In the genomic region with DNA sequence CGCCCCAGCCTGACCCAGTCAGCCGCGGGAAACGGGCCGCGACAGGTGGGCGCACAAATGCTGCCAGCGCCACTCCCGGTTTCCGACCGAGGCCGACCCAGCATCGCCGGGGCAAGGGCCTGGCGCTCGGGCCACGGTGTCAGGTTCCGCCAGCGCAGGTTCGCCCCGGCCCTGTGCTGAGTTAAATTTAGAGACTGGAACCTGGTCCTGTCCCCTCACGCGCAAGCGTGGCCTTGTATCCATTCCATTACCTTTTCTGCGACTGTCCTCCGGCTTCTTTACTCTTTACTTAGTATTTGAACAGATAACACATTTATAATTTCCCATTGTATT, we compare ENCODE assay signal across 6 cellular contexts. TPM values are rescaled to one million over a fixed set of nuclear protein-coding genes. Genes with fewer than 3 reads are reported as not detected.
DNase-seq lines count a peak whose midpoint lies in the region; ATAC-seq lines count a peak whose summit lies in the region.

No MANE protein-coding gene starts in this region.

- H3K4me1 Mint-ChIP-seq in CD4-positive, CD25-positive, alpha-beta regulatory T cell: peaks cover 14 to 38% (median 27%) of the 10 kb centered on the region in 4 donors
- H3K4me1 Mint-ChIP-seq in activated T-cell treated with anti-CD3 and anti-CD28 coated beads, Interleukin-2, amount 50 U/mL, for 4 hours (ENCODE audit: low read depth): peaks cover 28% of the 10 kb centered on the region
- H3K4me1 Mint-ChIP-seq in memory B cell: peaks cover 25% of the 10 kb centered on the region

- peaks cover 7% of the 10 kb centered on the region for H3K36me3 Mint-ChIP-seq in CD4-positive, CD25-positive, alpha-beta regulatory T cell
- no peaks in the 10 kb centered on the region for H3K36me3 Mint-ChIP-seq in activated T-cell treated with anti-CD3 and anti-CD28 coated beads, Interleukin-2, amount 50 U/mL, for 4 hours (ENCODE audit: insufficient read depth)
- no peaks in the 10 kb centered on the region for H3K36me3 Mint-ChIP-seq in memory B cell

- H3K36me3 ChIP-seq in CD4-positive, CD25-positive, alpha-beta regulatory T cell (ENCODE audit: control insufficient read depth, insufficient read depth, low read length): no peaks in the 10 kb centered on the region

- no peak overlapping the region for H3K27ac ChIP-seq in CD4-positive, CD25-positive, alpha-beta regulatory T cell (ENCODE audit: insufficient read depth, low read length, poor library complexity, severe bottlenecking)

- DNase-seq in CD4-positive, CD25-positive, alpha-beta regulatory T cell: peak in 1 of 3 donors; percentile 15
- no peak for DNase-seq in activated T-cell treated with anti-CD3 and anti-CD28 coated beads, Interleukin-2, amount 50 U/mL, for 4 hours
- DNase-seq in memory B cell (ENCODE audit: low spot score in 2 of 2) (no peak), NCI-H82 treated with DMSO at 0.1 percent for 48 hours (lab: John Stamatoyannopoulos, UW; ENCODE audit: unreplicated experiment) (no peak)
- DNase-seq in central memory CD4-positive, alpha-beta T cell: no peak

- no peaks in the 10 kb centered on the region for H3K9me3 ChIP-seq in CD4-positive, CD25-positive, alpha-beta regulatory T cell (ENCODE audit: control insufficient read depth in 2 of 2, low read length in 2 of 2)

- H3K9me3 Mint-ChIP-seq in CD4-positive, CD25-positive, alpha-beta regulatory T cell: peaks cover 0 to 9% (median 3%) of the 10 kb centered on the region in 7 donors
- H3K9me3 Mint-ChIP-seq in activated T-cell treated with anti-CD3 and anti-CD28 coated beads, Interleukin-2, amount 50 U/mL, for 4 hours: peaks cover 5% of the 10 kb centered on the region
- peaks cover 4% of the 10 kb centered on the region for H3K9me3 Mint-ChIP-seq in memory B cell

- peak overlapping the region; percentile 81 for H3K4me3 ChIP-seq in CD4-positive, CD25-positive, alpha-beta regulatory T cell (ENCODE audit: low read depth, low read length)

- peaks cover 8% of the 10 kb centered on the region for H3K27me3 ChIP-seq in CD4-positive, CD25-positive, alpha-beta regulatory T cell (ENCODE audit: control insufficient read depth, insufficient read depth, low read length)

- H3K4me3 Mint-ChIP-seq in CD4-positive, CD25-positive, alpha-beta regulatory T cell: peak overlapping the region; percentile 88 to 93 (median 90)
- peak overlapping the region; percentile 89 for H3K4me3 Mint-ChIP-seq in activated T-cell treated with anti-CD3 and anti-CD28 coated beads, Interleukin-2, amount 50 U/mL, for 4 hours
- H3K4me3 Mint-ChIP-seq in memory B cell: peak overlapping the region; percentile 88

- peak overlapping the region in 2 of 3 donors; percentile 48 to 98 for H3K27ac Mint-ChIP-seq in CD4-positive, CD25-positive, alpha-beta regulatory T cell
- H3K27ac Mint-ChIP-seq in memory B cell: peak overlapping the region; percentile 97

- H3K27me3 Mint-ChIP-seq in CD4-positive, CD25-positive, alpha-beta regulatory T cell: peaks cover 60% of the 10 kb centered on the region
- peaks cover 21% of the 10 kb centered on the region for H3K27me3 Mint-ChIP-seq in activated T-cell treated with anti-CD3 and anti-CD28 coated beads, Interleukin-2, amount 50 U/mL, for 4 hours (ENCODE audit: low read depth)
- H3K27me3 Mint-ChIP-seq in memory B cell: peaks cover 4% of the 10 kb centered on the region

- peaks cover 41% of the 10 kb centered on the region for H3K4me1 ChIP-seq in CD4-positive, CD25-positive, alpha-beta regulatory T cell (ENCODE audit: control insufficient read depth, insufficient read depth, low read length, poor library complexity, severe bottlenecking)

- ATAC-seq in CD4-positive, CD25-positive, alpha-beta regulatory T cell (ENCODE audit: low read depth in 2 of 2): no peak
- ATAC-seq in activated T-cell treated with anti-CD3 and anti-CD28 coated beads, Interleukin-2, amount 50 U/mL, for 4 hours: no peak
- ATAC-seq in memory B cell (ENCODE audit: low read depth): no peak
- ATAC-seq in GM19467 (IDR thresholded peaks at IDR 0.05; ENCODE audit: unreplicated experiment): no peak

RNA-seq across cellular contexts. Expression of a gene that starts 0.4 kb away (rescaled TPM):
- total RNA-seq in CD4-positive, CD25-positive, alpha-beta regulatory T cell: 0.72 TPM
- polyA plus RNA-seq in CD4-positive, CD25-positive, alpha-beta regulatory T cell: under 1 TPM in 2 of 4 donors, not detected in 2; 0.16 to 0.47 TPM
- 1 to 10 TPM in 1 of 3 donors, under 1 TPM in 2; 0.18 to 2.1 (median 0.99) TPM for total RNA-seq in activated T-cell treated with anti-CD3 and anti-CD28 coated beads, Interleukin-2, amount 50 U/mL, for 4 hours

RNA-seq across cellular contexts. Expression of a gene that starts 17.7 kb away (rescaled TPM):
- total RNA-seq in CD4-positive, CD25-positive, alpha-beta regulatory T cell: 40.8 TPM
- 1 to 10 TPM in 2 of 4 donors, under 1 TPM in 2; 0.67 to 1.6 (median 0.87) TPM for polyA plus RNA-seq in CD4-positive, CD25-positive, alpha-beta regulatory T cell
- total RNA-seq in activated T-cell treated with anti-CD3 and anti-CD28 coated beads, Interleukin-2, amount 50 U/mL, for 4 hours: 10 to 100 TPM; 37.6 to 39.5 (median 38.3) TPM

RNA-seq across cellular contexts. Expression of a gene that starts 38.3 kb away (rescaled TPM):
- 1,838 TPM for total RNA-seq in CD4-positive, CD25-positive, alpha-beta regulatory T cell
- 1,000 to 10,000 TPM; 2,227 to 2,760 (median 2,470) TPM for polyA plus RNA-seq in CD4-positive, CD25-positive, alpha-beta regulatory T cell
- total RNA-seq in activated T-cell treated with anti-CD3 and anti-CD28 coated beads, Interleukin-2, amount 50 U/mL, for 4 hours: 1,000 to 10,000 TPM; 2,938 to 3,145 (median 2,972) TPM

RNA-seq across cellular contexts. Expression of a gene that starts 55.6 kb away (rescaled TPM):
- total RNA-seq in CD4-positive, CD25-positive, alpha-beta regulatory T cell: 40.3 TPM
- 10 to 100 TPM; 28.0 to 39.9 (median 35.0) TPM for polyA plus RNA-seq in CD4-positive, CD25-positive, alpha-beta regulatory T cell
- 10 to 100 TPM; 11.4 to 12.5 (median 12.0) TPM for total RNA-seq in activated T-cell treated with anti-CD3 and anti-CD28 coated beads, Interleukin-2, amount 50 U/mL, for 4 hours

RNA-seq across cellular contexts. Expression of a gene that starts 58.0 kb away (rescaled TPM):
- not detected for total RNA-seq in CD4-positive, CD25-positive, alpha-beta regulatory T cell
- not detected for polyA plus RNA-seq in CD4-positive, CD25-positive, alpha-beta regulatory T cell
- total RNA-seq in activated T-cell treated with anti-CD3 and anti-CD28 coated beads, Interleukin-2, amount 50 U/mL, for 4 hours: not detected
